Comparison of ENCODE assay signal across 17 cellular contexts in the genomic region with DNA sequence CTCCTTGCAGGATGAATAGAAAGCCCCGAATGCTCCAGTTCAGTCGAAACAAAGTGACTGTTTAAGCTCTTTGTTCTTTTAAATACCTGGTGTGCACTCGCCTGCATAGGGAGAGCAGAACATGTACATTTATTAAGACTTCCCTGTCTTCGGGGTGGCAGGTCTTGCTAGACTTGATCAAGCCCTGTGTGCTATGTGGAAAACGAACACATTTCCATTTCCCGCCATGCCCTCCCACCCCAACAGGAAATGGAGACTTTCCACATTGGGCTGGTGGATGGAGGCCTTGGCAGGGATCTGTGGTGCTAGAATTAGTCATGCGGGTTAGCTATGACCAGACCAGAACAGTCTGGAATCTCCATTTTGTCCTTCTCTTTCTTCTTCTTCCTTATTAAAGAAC.
"Had no signal": no experiment of that assay in that cellular context is flagged by ENCODE, and none has a peak within 500 bp of the region (broad histone marks: within the 10 kb centered on the region; RNA-seq: fewer than 3 reads in every experiment).

No MANE protein-coding gene starts in this region.

- H3K4me3 Mint-ChIP-seq: activated naive CD4-positive, alpha-beta T cell treated with anti-CD3 and anti-CD28 coated beads, Interleukin-2, amount 50 U/mL, for 24 hours; dendritic cell treated with granulocyte-macrophage colony-stimulating factor and Interleukin-4, amounts not matched to agents 40 ng/mL and 50 ng/mL, for 4 days; nephron progenitor cell; stimulated activated naive CD8-positive, alpha-beta T cell treated with anti-CD3 and anti-CD28 coated beads, Interleukin-15, Interleukin-2, amounts not matched to agents 100 ng/mL and 50 ng/mL, for 24 hours; T-helper 1 cell treated with Interleukin-12 subunit alpha and Interleukin-12 subunit beta and Interleukin-4 antibody, amounts not matched to agents 30 μg/mL and 1 μg/mL, for 36 hours had no signal

- H3K79me2 ChIP-seq: hepatocyte had no signal

- H3K36me3 Mint-ChIP-seq: activated naive CD4-positive, alpha-beta T cell treated with anti-CD3 and anti-CD28 coated beads, Interleukin-2, amount 50 U/mL, for 24 hours had no signal

- H3K9me3 Mint-ChIP-seq: activated naive CD4-positive, alpha-beta T cell treated with anti-CD3 and anti-CD28 coated beads, Interleukin-2, amount 50 U/mL, for 24 hours; dendritic cell treated with granulocyte-macrophage colony-stimulating factor and Interleukin-4, amounts not matched to agents 40 ng/mL and 50 ng/mL, for 4 days; nephron progenitor cell; stimulated activated naive CD8-positive, alpha-beta T cell treated with anti-CD3 and anti-CD28 coated beads, Interleukin-15, Interleukin-2, amounts not matched to agents 100 ng/mL and 50 ng/mL, for 24 hours; T-helper 1 cell treated with Interleukin-12 subunit alpha and Interleukin-12 subunit beta and Interleukin-4 antibody, amounts not matched to agents 30 μg/mL and 1 μg/mL, for 36 hours had no signal

- H3K4me3 ChIP-seq: ascending aorta, hepatocyte, lung, skin epidermis, transverse colon had no signal

- H2AFZ ChIP-seq: hepatocyte had no signal

- H3K9me3 ChIP-seq: ascending aorta, transverse colon had no signal

- H3K27me3 ChIP-seq: ascending aorta, hepatocyte, transverse colon had no signal

- H3K27me3 Mint-ChIP-seq: activated naive CD4-positive, alpha-beta T cell treated with anti-CD3 and anti-CD28 coated beads, Interleukin-2, amount 50 U/mL, for 24 hours; stimulated activated naive CD8-positive, alpha-beta T cell treated with anti-CD3 and anti-CD28 coated beads, Interleukin-15, Interleukin-2, amounts not matched to agents 100 ng/mL and 50 ng/mL, for 24 hours had no signal

- ATAC-seq: left lobe of liver, right cardiac atrium had no signal

- H3K4me1 Mint-ChIP-seq: activated naive CD4-positive, alpha-beta T cell treated with anti-CD3 and anti-CD28 coated beads, Interleukin-2, amount 50 U/mL, for 24 hours; nephron progenitor cell had no signal

- H3K27ac ChIP-seq: ascending aorta, hepatocyte, skin epidermis, transverse colon had no signal

- H3K36me3 ChIP-seq: ascending aorta, transverse colon had no signal

- H3K4me2 ChIP-seq: hepatocyte had no signal

- H3K27ac Mint-ChIP-seq: activated naive CD4-positive, alpha-beta T cell treated with anti-CD3 and anti-CD28 coated beads, Interleukin-2, amount 50 U/mL, for 24 hours; dendritic cell treated with granulocyte-macrophage colony-stimulating factor and Interleukin-4, amounts not matched to agents 40 ng/mL and 50 ng/mL, for 4 days; nephron progenitor cell; progenitor cell of endocrine pancreas; stimulated activated naive CD8-positive, alpha-beta T cell treated with anti-CD3 and anti-CD28 coated beads, Interleukin-15, Interleukin-2, amounts not matched to agents 100 ng/mL and 50 ng/mL, for 24 hours; T-helper 1 cell treated with Interleukin-12 subunit alpha and Interleukin-12 subunit beta and Interleukin-4 antibody, amounts not matched to agents 30 μg/mL and 1 μg/mL, for 36 hours had no signal

- H3K4me1 ChIP-seq: ascending aorta, transverse colon had no signal

- DNase-seq: activated CD4-positive, alpha-beta T cell treated with anti-CD3 and anti-CD28 coated beads, Interleukin-2, amount 50 U/mL, for 4 hours; activated CD4-positive, CD25-positive, alpha-beta regulatory T cell treated with anti-CD3 and anti-CD28 coated beads, Interleukin-2, amount 50 U/mL, for 72 hours; activated gamma-delta T cell; effector CD8-positive, alpha-beta T cell; nephron progenitor cell; right cardiac atrium; transverse colon had no signal
